Comparison of ENCODE assay signal across 24 cellular contexts in genomic region chr15:66047321-66048024, GRCh38.
"Had no signal": no experiment of that assay in that cellular context is flagged by ENCODE, and none has a peak within 500 bp of the region (broad histone marks: within the 10 kb centered on the region; RNA-seq: fewer than 3 reads in every experiment).

No MANE protein-coding gene starts in this region.

- H3K4me3 ChIP-seq: heart left ventricle, testis, vagina had no signal

- H3K27ac ChIP-seq: epithelial cell of prostate, heart left ventricle, testis, vagina, VCaP had no signal

- DNase-seq: activated CD4-positive, alpha-beta T cell treated with anti-CD3 and anti-CD28 coated beads, Interleukin-2, amount 10 ng/mL, durations not matched to agents 7 days and 5 days; activated CD8-positive, alpha-beta memory T cell treated with anti-CD3 and anti-CD28 coated beads, Interleukin-2, amount 10 ng/mL, durations not matched to agents 7 days and 5 days; activated gamma-delta T cell; activated naive CD4-positive, alpha-beta T cell treated with anti-CD3 and anti-CD28 coated beads, Interleukin-2, amount 50 U/mL, for 16 hours; activated naive CD8-positive, alpha-beta T cell treated with anti-CD3 and anti-CD28 coated beads, Interleukin-2, amount 50 U/mL, for 24 hours; activated T-cell treated with anti-CD3 and anti-CD28 coated beads for 4 hours; cerebellar nuclear complex; cortex of kidney; endodermal cell; nephron progenitor cell; stimulated activated CD4-positive, alpha-beta T cell treated with anti-CD3 and anti-CD28 coated beads, Interleukin-2, amount 100 ng/mL, for 48 hours; stimulated activated CD8-positive, alpha-beta memory T cell treated with anti-CD3 and anti-CD28 coated beads, Interleukin-4, amount 100 ng/mL, for 48 hours; stimulated activated naive B cell treated with anti-CD40 and anti-IgM and Interleukin-4, amounts not matched to agents 10 μg/mL and 1 μg/mL and 100 μg/mL, for 72 hours; testis; trophoblast cell had no signal

- H3K9me3 Mint-ChIP-seq: activated CD4-positive, alpha-beta T cell treated with anti-CD3 and anti-CD28 coated beads, Interleukin-2, amount 10 ng/mL, durations not matched to agents 7 days and 5 days; activated CD8-positive, alpha-beta T cell treated with anti-CD3 and anti-CD28 coated beads for 36 hours; activated naive CD8-positive, alpha-beta T cell treated with anti-CD3 and anti-CD28 coated beads, Interleukin-2, amount 50 U/mL, for 24 hours; activated T-helper 1 cell treated with anti-CD3 and anti-CD28 coated beads, Interleukin-12 subunit alpha, Interleukin-12 subunit beta, Interleukin-2, Interleukin-4 antibody, amounts not matched to agents 30 ng/mL and 10 ng/mL and 1 ng/mL, durations not matched to agents 14 hours and 24 hours and 36 hours; memory B cell; nephron progenitor cell; stimulated activated naive B cell treated with anti-CD40 and anti-IgM and Interleukin-4, amounts not matched to agents 10 μg/mL and 1 μg/mL and 100 μg/mL, for 72 hours had no signal

- H3K27me3 ChIP-seq: testis, vagina had no signal

- H3K27me3 Mint-ChIP-seq: activated CD4-positive, alpha-beta T cell treated with anti-CD3 and anti-CD28 coated beads, Interleukin-2, amount 10 ng/mL, durations not matched to agents 7 days and 5 days; activated naive CD8-positive, alpha-beta T cell treated with anti-CD3 and anti-CD28 coated beads, Interleukin-2, amount 50 U/mL, for 24 hours had no signal

- FAIRE-seq: islet of Langerhans had no signal

- H3K27ac Mint-ChIP-seq: activated CD4-positive, alpha-beta T cell treated with anti-CD3 and anti-CD28 coated beads, Interleukin-2, amount 10 ng/mL, durations not matched to agents 7 days and 5 days; activated CD8-positive, alpha-beta memory T cell treated with anti-CD3 and anti-CD28 coated beads, Interleukin-2, amount 10 ng/mL, durations not matched to agents 7 days and 5 days; activated CD8-positive, alpha-beta T cell treated with anti-CD3 and anti-CD28 coated beads for 36 hours; activated naive CD8-positive, alpha-beta T cell treated with anti-CD3 and anti-CD28 coated beads, Interleukin-2, amount 50 U/mL, for 24 hours; activated T-helper 1 cell treated with anti-CD3 and anti-CD28 coated beads, Interleukin-12 subunit alpha, Interleukin-12 subunit beta, Interleukin-2, Interleukin-4 antibody, amounts not matched to agents 30 ng/mL and 10 ng/mL and 1 ng/mL, durations not matched to agents 14 hours and 24 hours and 36 hours; endodermal cell; memory B cell; nephron progenitor cell; stimulated activated naive B cell treated with anti-CD40 and anti-IgM and Interleukin-4, amounts not matched to agents 10 μg/mL and 1 μg/mL and 100 μg/mL, for 72 hours had no signal

- H3K4me1 Mint-ChIP-seq: activated CD4-positive, alpha-beta T cell treated with anti-CD3 and anti-CD28 coated beads, Interleukin-2, amount 10 ng/mL, durations not matched to agents 7 days and 5 days; activated CD8-positive, alpha-beta memory T cell treated with anti-CD3 and anti-CD28 coated beads, Interleukin-2, amount 10 ng/mL, durations not matched to agents 7 days and 5 days; activated naive CD8-positive, alpha-beta T cell treated with anti-CD3 and anti-CD28 coated beads, Interleukin-2, amount 50 U/mL, for 24 hours; stimulated activated naive B cell treated with anti-CD40 and anti-IgM and Interleukin-4, amounts not matched to agents 10 μg/mL and 1 μg/mL and 100 μg/mL, for 72 hours had no signal

- H3K36me3 Mint-ChIP-seq: activated CD8-positive, alpha-beta memory T cell treated with anti-CD3 and anti-CD28 coated beads, Interleukin-2, amount 10 ng/mL, durations not matched to agents 7 days and 5 days; memory B cell; stimulated activated naive B cell treated with anti-CD40 and anti-IgM and Interleukin-4, amounts not matched to agents 10 μg/mL and 1 μg/mL and 100 μg/mL, for 72 hours had no signal

- H3K4me3 Mint-ChIP-seq: activated CD4-positive, alpha-beta T cell treated with anti-CD3 and anti-CD28 coated beads, Interleukin-2, amount 10 ng/mL, durations not matched to agents 7 days and 5 days; activated CD8-positive, alpha-beta memory T cell treated with anti-CD3 and anti-CD28 coated beads, Interleukin-2, amount 10 ng/mL, durations not matched to agents 7 days and 5 days; activated CD8-positive, alpha-beta T cell treated with anti-CD3 and anti-CD28 coated beads for 36 hours; activated naive CD8-positive, alpha-beta T cell treated with anti-CD3 and anti-CD28 coated beads, Interleukin-2, amount 50 U/mL, for 24 hours; activated T-helper 1 cell treated with anti-CD3 and anti-CD28 coated beads, Interleukin-12 subunit alpha, Interleukin-12 subunit beta, Interleukin-2, Interleukin-4 antibody, amounts not matched to agents 30 ng/mL and 10 ng/mL and 1 ng/mL, durations not matched to agents 14 hours and 24 hours and 36 hours; endodermal cell; memory B cell; nephron progenitor cell; stimulated activated naive B cell treated with anti-CD40 and anti-IgM and Interleukin-4, amounts not matched to agents 10 μg/mL and 1 μg/mL and 100 μg/mL, for 72 hours had no signal

- H3K4me1 ChIP-seq: heart left ventricle, testis, vagina had no signal

- ATAC-seq: activated CD4-positive, CD25-positive, alpha-beta regulatory T cell treated with anti-CD3 and anti-CD28 coated beads, Interleukin-2, amount 50 U/mL, for 24 hours; activated CD8-positive, alpha-beta memory T cell treated with anti-CD3 and anti-CD28 coated beads, Interleukin-2, amount 10 ng/mL, durations not matched to agents 7 days and 5 days; activated naive CD8-positive, alpha-beta T cell treated with anti-CD3 and anti-CD28 coated beads, Interleukin-2, amount 50 U/mL, for 24 hours; heart left ventricle; stimulated activated naive B cell treated with anti-CD40 and anti-IgM and Interleukin-4, amounts not matched to agents 10 μg/mL and 1 μg/mL and 100 μg/mL, for 72 hours had no signal

- H3K36me3 ChIP-seq: heart left ventricle, vagina had no signal

- H3K9me3 ChIP-seq: testis, vagina had no signal
